ENCODE assay signal across 16 cellular contexts in genomic region chr22:31122196-31122531, GRCh38. TPM values are rescaled to one million over a fixed set of nuclear protein-coding genes. Genes with fewer than 3 reads are reported as not detected.
DNase-seq lines count a peak whose midpoint lies in the region; ATAC-seq and TF ChIP-seq lines count a peak whose summit lies in the region.
"Had no signal": no experiment of that assay in that cellular context is flagged by ENCODE, and none has a peak within 500 bp of the region (broad histone marks: within the 10 kb centered on the region; RNA-seq: fewer than 3 reads in every experiment).

No MANE protein-coding gene starts in this region.

- intact Hi-C loops in natural killer cell (cut with micrococcal nuclease): no loop called here
- intact Hi-C loops in Right ventricle myocardium superior (cut with DNase I): no loop called here

- H2AFZ ChIP-seq in neural cell (ENCODE audit: low read depth, low read length) (no peak overlapping the region), GM23248 (no peak overlapping the region)

- H3K4me1 Mint-ChIP-seq in natural killer cell treated with Interleukin-12 subunit alpha and Interleukin-12 subunit beta and Interleukin-15 and Interleukin-18, amount 100 ng/mL, for 72 hours (ENCODE audit: low read depth in 2 of 2): peaks cover 0 to 5% of the 10 kb centered on the region in 2 donors
- H3K4me1 Mint-ChIP-seq in natural killer cell: no peaks in the 10 kb centered on the region
- H3K4me1 Mint-ChIP-seq: T-cell had no signal

- TF ChIP-seq CTCF in natural killer cell (IDR thresholded peaks at IDR 0.05) (no peak), neural cell (IDR thresholded peaks at IDR 0.05; ENCODE audit: poor library complexity, severe bottlenecking) (no peak)

- no peaks in the 10 kb centered on the region for H3K9me2 ChIP-seq in neural cell (ENCODE audit: insufficient read depth, low read length)
- no peaks in the 10 kb centered on the region for H3K9me2 ChIP-seq in GM23248 (ENCODE audit: insufficient read depth)

- H4K20me1 ChIP-seq in neural cell (ENCODE audit: insufficient read depth) (no peaks in the 10 kb centered on the region), GM23248 (ENCODE audit: insufficient read depth) (no peaks in the 10 kb centered on the region)

- peak; percentile 26 for DNase-seq in natural killer cell treated with Interleukin-12 subunit alpha and Interleukin-12 subunit beta and Interleukin-15 and Interleukin-18, amount 100 ng/mL, for 72 hours (ENCODE audit: low spot score)
- DNase-seq in natural killer cell (no peak), Right ventricle myocardium superior (no peak), GM23248 (no peak), NCI-H1694 treated with DMSO at 0.1 percent for 48 hours (lab: John Stamatoyannopoulos, UW) (no peak), OCI-M1 (lab: John Stamatoyannopoulos, UW) (no peak)
- DNase-seq: activated T-cell treated with anti-CD3 and anti-CD28 coated beads, Interleukin-2, amount 50 U/mL, for 48 hours; HFFc6; naive B cell; NCI-H1048; T-cell had no signal

- H3K4me3 ChIP-seq in neural cell (ENCODE audit: low read length): no peak overlapping the region
- no peak overlapping the region for H3K4me3 ChIP-seq in GM23248

- H3K27me3 Mint-ChIP-seq in natural killer cell treated with Interleukin-12 subunit alpha and Interleukin-12 subunit beta and Interleukin-15 and Interleukin-18, amount 100 ng/mL, for 72 hours: no peaks in the 10 kb centered on the region
- no peaks in the 10 kb centered on the region for H3K27me3 Mint-ChIP-seq in natural killer cell (ENCODE audit: low read depth in 2 of 2)
- H3K27me3 Mint-ChIP-seq: T-cell had no signal

- in situ Hi-C loops in GM23248 (cut with MboI): no loop called here

- H3K79me2 ChIP-seq in neural cell (replicated peaks; ENCODE audit: insufficient read depth, low read length) (no peaks in the 10 kb centered on the region), GM23248 (ENCODE audit: insufficient read depth) (no peaks in the 10 kb centered on the region)

- no peak for TF ChIP-seq RAD21 in neural cell (conservative IDR thresholded peaks at IDR 0.05)

- H3K27ac Mint-ChIP-seq in natural killer cell treated with Interleukin-12 subunit alpha and Interleukin-12 subunit beta and Interleukin-15 and Interleukin-18, amount 100 ng/mL, for 72 hours: no peak overlapping the region
- no peak overlapping the region for H3K27ac Mint-ChIP-seq in natural killer cell
- H3K27ac Mint-ChIP-seq: HFFc6 had no signal

- H3K9me3 ChIP-seq in neural cell (ENCODE audit: low read length) (no peaks in the 10 kb centered on the region), GM23248 (ENCODE audit: low read depth) (no peaks in the 10 kb centered on the region)
- H3K9me3 ChIP-seq: adrenal gland, spleen had no signal

- ATAC-seq in natural killer cell treated with Interleukin-12 subunit alpha and Interleukin-12 subunit beta and Interleukin-15 and Interleukin-18, amount 100 ng/mL, for 72 hours: no peak
- no peak for ATAC-seq in natural killer cell
- ATAC-seq in Right ventricle myocardium superior (ENCODE audit: poor library complexity): peak; percentile 59
- no peak for ATAC-seq in HG02840 (IDR thresholded peaks at IDR 0.05; ENCODE audit: low FRiP score, unreplicated experiment)
- ATAC-seq: T-cell had no signal

- TF ChIP-seq EP300 in neural cell (conservative IDR thresholded peaks at IDR 0.05; ENCODE audit: poor library complexity, severe bottlenecking): no peak

- H3K9me3 Mint-ChIP-seq in natural killer cell treated with Interleukin-12 subunit alpha and Interleukin-12 subunit beta and Interleukin-15 and Interleukin-18, amount 100 ng/mL, for 72 hours: no peaks in the 10 kb centered on the region
- H3K9me3 Mint-ChIP-seq in natural killer cell: no peaks in the 10 kb centered on the region
- H3K9me3 Mint-ChIP-seq: HFFc6, naive B cell, T-cell had no signal

- WGBS in GM23248 (ENCODE audit: low coverage in 1 of 2, low lambda C conversion rate in 2 of 2, missing lambda C conversion rate in 2 of 2), 2 experiments: 76 to 79% methylated on average over 2 of the region's 2 CpGs

- no peaks in the 10 kb centered on the region for H3K36me3 ChIP-seq in neural cell (ENCODE audit: insufficient read depth, low read length)
- no peaks in the 10 kb centered on the region for H3K36me3 ChIP-seq in GM23248 (ENCODE audit: low read depth)
- H3K36me3 ChIP-seq: adrenal gland, spleen had no signal

- H3K36me3 Mint-ChIP-seq in natural killer cell treated with Interleukin-12 subunit alpha and Interleukin-12 subunit beta and Interleukin-15 and Interleukin-18, amount 100 ng/mL, for 72 hours: no peaks in the 10 kb centered on the region
- H3K36me3 Mint-ChIP-seq in natural killer cell: no peaks in the 10 kb centered on the region
- H3K36me3 Mint-ChIP-seq: naive B cell, T-cell had no signal

- peak overlapping the region; percentile 84 for H3K9ac ChIP-seq in neural cell (ENCODE audit: low read length)
- H3K9ac ChIP-seq in GM23248: no peak overlapping the region

- no peaks in the 10 kb centered on the region for H3K4me1 ChIP-seq in GM23248 (ENCODE audit: insufficient read depth)

- H3K27me3 ChIP-seq in neural cell (ENCODE audit: insufficient read depth, low read depth, low read length) (no peaks in the 10 kb centered on the region), GM23248 (replicated peaks; ENCODE audit: insufficient read depth) (peaks cover 16% of the 10 kb centered on the region)
- H3K27me3 ChIP-seq: adrenal gland, dorsolateral prefrontal cortex had no signal

- H3K4me3 Mint-ChIP-seq in natural killer cell treated with Interleukin-12 subunit alpha and Interleukin-12 subunit beta and Interleukin-15 and Interleukin-18, amount 100 ng/mL, for 72 hours: no peak overlapping the region
- H3K4me3 Mint-ChIP-seq in natural killer cell: no peak overlapping the region
- H3K4me3 Mint-ChIP-seq: T-cell had no signal

- H3F3A ChIP-seq in neural cell (ENCODE audit: insufficient read depth, low read length, poor library complexity, severe bottlenecking) (no peaks in the 10 kb centered on the region), GM23248 (ENCODE audit: insufficient read depth) (no peaks in the 10 kb centered on the region)

- H3K4me2 ChIP-seq in neural cell (ENCODE audit: low read length) (no peak overlapping the region), GM23248 (ENCODE audit: unreplicated experiment) (no peak overlapping the region)

- H3K27ac ChIP-seq in neural cell (ENCODE audit: low read length) (no peak overlapping the region), GM23248 (no peak overlapping the region)
- H3K27ac ChIP-seq: spleen had no signal

TF ChIP-seq in neural cell, 6 proteins besides CTCF, POLR2A, EP300 and RAD21 (continues in another document):
- no peak for TF ChIP-seq SMC3 (conservative IDR thresholded peaks at IDR 0.05; ENCODE audit: poor library complexity)
- no peak for TF ChIP-seq EZH2 (IDR thresholded peaks at IDR 0.05; ENCODE audit: borderline replicate concordance, insufficient read depth, low read length, poor library complexity, severe bottlenecking)
- TF ChIP-seq TAF1 (IDR thresholded peaks at IDR 0.05; ENCODE audit: low read depth): no peak

RNA-seq across cellular contexts. Expression of gene INPP5J, which starts 0.6 kb away (rescaled TPM):
- under 1 TPM in 1 of 2 donors, not detected in 1; 0.19 TPM for total RNA-seq in natural killer cell treated with Interleukin-12 subunit alpha and Interleukin-12 subunit beta and Interleukin-15 and Interleukin-18, amount 100 ng/mL, for 72 hours
- total RNA-seq in natural killer cell: not detected
- 15.4 TPM for total RNA-seq in Right ventricle myocardium superior
- 3.7 and 9.4 TPM in 2 replicates for polyA plus RNA-seq in neural cell
- polyA minus RNA-seq in neural cell: 5.1 and 6.0 TPM in 2 replicates
- total RNA-seq in GM23248 (2014; rRNA removed; shearing (Covaris generic)): 0.13 TPM in 1 of 2 replicates, not detected in the other
- 0.15 and 0.26 TPM in 2 replicates for polyA plus RNA-seq in GM23248 (2016; fragmentation: Nextera tagmentation; extraction: Ambion mirVana)

RNA-seq across cellular contexts. Expression of gene SELENOM, which starts 14.8 kb away (rescaled TPM):
- total RNA-seq in natural killer cell treated with Interleukin-12 subunit alpha and Interleukin-12 subunit beta and Interleukin-15 and Interleukin-18, amount 100 ng/mL, for 72 hours: 1 to 10 TPM; 4.4 to 6.0 TPM
- total RNA-seq in natural killer cell (10 to 100 TPM in 2 of 3 donors, 1 to 10 TPM in 1; 8.1 to 14.0 (median 10.6) TPM), Right ventricle myocardium superior (43.4 TPM)
- polyA plus RNA-seq in neural cell (6.3 and 6.6 TPM in 2 replicates), GM23248 (2016; fragmentation: Nextera tagmentation; extraction: Ambion mirVana) (522 and 537 TPM in 2 replicates)
- 2.1 TPM in 1 of 2 replicates, not detected in the other for polyA minus RNA-seq in neural cell
- 216 and 268 TPM in 2 replicates for total RNA-seq in GM23248 (2014; rRNA removed; shearing (Covaris generic))

RNA-seq across cellular contexts. Expression of gene PLA2G3, which starts 18.1 kb away (rescaled TPM):
- total RNA-seq in natural killer cell treated with Interleukin-12 subunit alpha and Interleukin-12 subunit beta and Interleukin-15 and Interleukin-18, amount 100 ng/mL, for 72 hours: not detected
- total RNA-seq in natural killer cell (not detected), Right ventricle myocardium superior (not detected)
- polyA plus RNA-seq in neural cell (not detected in 2 replicates), GM23248 (2016; fragmentation: Nextera tagmentation; extraction: Ambion mirVana) (not detected in 2 replicates)
- not detected in 2 replicates for polyA minus RNA-seq in neural cell
- not detected in 2 replicates for total RNA-seq in GM23248 (2014; rRNA removed; shearing (Covaris generic))
- total RNA-seq: adrenal gland, spleen, T-cell had no signal
- polyA plus RNA-seq: spleen had no signal

RNA-seq across cellular contexts. Expression of gene RNF185, which starts 37.8 kb away (rescaled TPM):
- total RNA-seq in natural killer cell treated with Interleukin-12 subunit alpha and Interleukin-12 subunit beta and Interleukin-15 and Interleukin-18, amount 100 ng/mL, for 72 hours: 10 to 100 TPM; 22.1 to 31.2 TPM
- total RNA-seq in natural killer cell (10 to 100 TPM; 12.4 to 15.0 (median 13.2) TPM), Right ventricle myocardium superior (17.7 TPM)
- polyA plus RNA-seq in neural cell (38.5 and 42.2 TPM in 2 replicates), GM23248 (2016; fragmentation: Nextera tagmentation; extraction: Ambion mirVana) (49.8 and 52.0 TPM in 2 replicates)
- 34.3 and 38.0 TPM in 2 replicates for polyA minus RNA-seq in neural cell
- total RNA-seq in GM23248 (2014; rRNA removed; shearing (Covaris generic)): 46.2 and 47.3 TPM in 2 replicates

RNA-seq across cellular contexts. Expression of gene SMTN, which starts 41.0 kb away (rescaled TPM):
- 10 to 100 TPM; 17.2 to 19.9 TPM for total RNA-seq in natural killer cell treated with Interleukin-12 subunit alpha and Interleukin-12 subunit beta and Interleukin-15 and Interleukin-18, amount 100 ng/mL, for 72 hours
- total RNA-seq in natural killer cell: 1 to 10 TPM; 2.1 to 4.3 (median 3.6) TPM
- total RNA-seq in Right ventricle myocardium superior: 256 TPM
- polyA plus RNA-seq in neural cell: 2.8 and 3.4 TPM in 2 replicates
- polyA minus RNA-seq in neural cell: 3.5 and 5.6 TPM in 2 replicates
- 160 and 175 TPM in 2 replicates for total RNA-seq in GM23248 (2014; rRNA removed; shearing (Covaris generic))
- polyA plus RNA-seq in GM23248 (2016; fragmentation: Nextera tagmentation; extraction: Ambion mirVana): 96.7 and 98.1 TPM in 2 replicates

Comparison
In these comparisons a context has a peak if more than half of its experiments do, and no peak if none do; other contexts are left out.
1. RNA of gene INPP5J, which starts 0.6 kb away (total RNA-seq): 15.4 TPM in Right ventricle myocardium superior (single experiment); 0.19 TPM in natural killer cell treated with Interleukin-12 subunit alpha and Interleukin-12 subunit beta and Interleukin-15 and Interleukin-18, amount 100 ng/mL, for 72 hours, not detected in natural killer cell and 0.13 TPM in GM23248; every median in the first group is over 10 times any median in the second.